In the genomic region with DNA sequence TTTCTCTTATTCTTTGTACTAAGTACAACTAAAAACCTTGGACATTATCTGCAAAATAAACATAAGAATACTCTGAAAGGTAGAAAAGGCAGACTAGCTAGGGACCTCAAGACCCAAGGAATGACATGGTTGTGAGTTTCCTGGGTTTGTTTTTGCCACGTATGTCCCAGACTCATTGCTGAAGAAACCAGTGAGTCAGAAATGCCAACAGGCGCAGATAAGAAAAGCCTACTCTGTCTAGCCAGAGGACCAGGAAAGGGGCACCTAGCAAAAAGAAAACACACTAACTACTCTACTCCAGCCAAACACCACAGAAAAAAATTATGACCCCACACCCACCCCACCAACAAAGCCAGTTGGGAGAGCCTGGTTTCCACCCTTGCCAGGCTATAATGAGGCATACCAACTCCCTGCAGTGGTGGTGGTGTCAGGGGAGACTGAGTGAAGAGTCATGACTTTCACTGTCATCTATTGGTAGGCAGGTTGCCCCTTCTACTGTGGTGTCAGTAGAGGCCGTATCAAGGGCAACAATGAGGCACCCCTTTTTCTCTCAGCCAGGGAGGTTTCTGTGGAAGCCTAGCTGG, we compare ENCODE assay signal across 13 cellular contexts. TPM values are rescaled to one million over a fixed set of nuclear protein-coding genes. Genes with fewer than 3 reads are reported as not detected.
DNase-seq lines count a peak whose midpoint lies in the region; ATAC-seq and TF ChIP-seq lines count a peak whose summit lies in the region.
"Had no signal": no experiment of that assay in that cellular context is flagged by ENCODE, and none has a peak within 500 bp of the region (broad histone marks: within the 10 kb centered on the region; RNA-seq: fewer than 3 reads in every experiment).

No MANE protein-coding gene starts in this region.

- no peak overlapping the region for H2BK15ac ChIP-seq in mesenchymal stem cell (ENCODE audit: low read depth, poor library complexity, severe bottlenecking)

- peaks cover 12% of the 10 kb centered on the region for H3K79me1 ChIP-seq in mesenchymal stem cell (replicated peaks; ENCODE audit: low read length, poor library complexity, severe bottlenecking)

- H3K27ac Mint-ChIP-seq in CD14-positive monocyte: peak overlapping the region; percentile 5 to 84 (median 81)

- H3K9me3 ChIP-seq in body of pancreas: no peaks in the 10 kb centered on the region
- no peaks in the 10 kb centered on the region for H3K9me3 ChIP-seq in mesenchymal stem cell (ENCODE audit: control insufficient read depth, low read length)
- H3K9me3 ChIP-seq: lower lobe of right lung, prostate gland, uterus had no signal

- H3K4me3 Mint-ChIP-seq in CD14-positive monocyte: no peak overlapping the region

- H3K27me3 ChIP-seq in body of pancreas (no peaks in the 10 kb centered on the region), mesenchymal stem cell (ENCODE audit: control insufficient read depth in 1 of 2, insufficient read depth in 1 of 2, low read length in 2 of 2) (no peaks in the 10 kb centered on the region)
- H3K27me3 ChIP-seq: uterus had no signal

- H3K36me3 Mint-ChIP-seq in CD14-positive monocyte: peaks cover 10 to 18% of the 10 kb centered on the region in 2 donors

- no peak overlapping the region for H3K4me2 ChIP-seq in mesenchymal stem cell (ENCODE audit: low read length, poor library complexity, severe bottlenecking)

- in situ Hi-C loops in GM13977 (cut with MboI; ENCODE audit: low pct_unique_long_range_greater_than_20kb, low sequenced_read_pairs, unreplicated experiment): loop anchor here (25.0 kb wide), 1 partner anchor 742 kb away; no protein-coding TSS in a partner anchor

- H3K4ac ChIP-seq in mesenchymal stem cell (ENCODE audit: low read depth in 1 of 2, low read length in 2 of 2): no peak overlapping the region

- no peak overlapping the region for H2BK5ac ChIP-seq in mesenchymal stem cell (ENCODE audit: low read depth, low read length, poor library complexity, severe bottlenecking)

- no peak overlapping the region for H3K4me3 ChIP-seq in body of pancreas
- H3K4me3 ChIP-seq in mesenchymal stem cell (ENCODE audit: insufficient read depth in 1 of 2, low read depth in 1 of 2, low read length in 2 of 2): no peak overlapping the region
- H3K4me3 ChIP-seq: lower lobe of right lung, prostate gland, SK-N-MC, uterus had no signal

- H3K14ac ChIP-seq in mesenchymal stem cell (ENCODE audit: low read length in 2 of 2): no peak overlapping the region

- no peak overlapping the region for H2AFZ ChIP-seq in mesenchymal stem cell (ENCODE audit: low read depth, low read length)

- peak; percentile 81 for ATAC-seq in body of pancreas

- DNase-seq in CD14-positive monocyte (ENCODE audit: low spot score): no peak
- DNase-seq in NCI-H226: peak; percentile 41
- peak; percentile 14 to 57 (median 33) for DNase-seq in body of pancreas
- DNase-seq in mesenchymal stem cell: peak; percentile 67
- no peak for DNase-seq in hippocampal formation (lab: John Stamatoyannopoulos, UW)
- DNase-seq in Ammon's horn (ENCODE audit: low spot score): no peak
- DNase-seq in NCI-H774 (lab: John Stamatoyannopoulos, UW): no peak
- DNase-seq in GM13977 (ENCODE audit: low spot score): no peak
- DNase-seq: lower lobe of right lung, NCI-H1048, uterus had no signal

- TF ChIP-seq CTCF in CD14-positive monocyte (IDR thresholded peaks at IDR 0.05) (no peak), body of pancreas (IDR thresholded peaks at IDR 0.05) (no peak), GM13977 (IDR thresholded peaks at IDR 0.05; ENCODE audit: extremely low read depth, insufficient read depth, missing control alignments) (no peak)

- peaks cover 0 to 6% (median 0%) of the 10 kb centered on the region in 3 donors for H3K27me3 Mint-ChIP-seq in CD14-positive monocyte (ENCODE audit: low read depth in 3 of 3)

- peak overlapping the region; percentile 73 for H2AK5ac ChIP-seq in mesenchymal stem cell (ENCODE audit: low read length, severe bottlenecking)

- intact Hi-C loops in CD14-positive monocyte (cut with micrococcal nuclease): no loop called here
- intact Hi-C loops in body of pancreas (cut with DNase I): no loop called here

- peaks cover 0 to 2% (median 0%) of the 10 kb centered on the region in 7 donors for H3K9me3 Mint-ChIP-seq in CD14-positive monocyte

- H3K27ac ChIP-seq in body of pancreas (peak overlapping the region in 3 of 4 donors; percentile 28 to 59 (median 56)), mesenchymal stem cell (ENCODE audit: low read length, poor library complexity, severe bottlenecking) (peak overlapping the region; percentile 26)
- H3K27ac ChIP-seq: lower lobe of right lung, prostate gland, SK-N-MC, uterus had no signal

- peaks cover 25% of the 10 kb centered on the region for H3K4me1 Mint-ChIP-seq in CD14-positive monocyte

- no peak for TF ChIP-seq POLR2A in body of pancreas (IDR thresholded peaks at IDR 0.05)

- H3K36me3 ChIP-seq in body of pancreas (replicated peaks in 1 of 2; ENCODE audit: insufficient read depth in 1 of 2, low read depth in 2 of 2) (no peaks in the 10 kb centered on the region), mesenchymal stem cell (ENCODE audit: control insufficient read depth in 1 of 2, insufficient read depth in 2 of 2, low read depth in 1 of 2, low read length in 2 of 2) (peaks cover 0 to 5% of the 10 kb centered on the region in 2 experiments)
- H3K36me3 ChIP-seq: lower lobe of right lung, prostate gland, uterus had no signal

- no peak overlapping the region for H3K23ac ChIP-seq in mesenchymal stem cell (ENCODE audit: low read length in 2 of 2)

- no peak overlapping the region for H2BK120ac ChIP-seq in mesenchymal stem cell (ENCODE audit: low read depth, low read length)

- WGBS in body of pancreas, 2 donors: 31 to 64% methylated on average over 2 to 3 of the region's 3 CpGs
- WGBS in mesenchymal stem cell: 78% methylated on average over 3 of the region's 3 CpGs

- H3K18ac ChIP-seq in mesenchymal stem cell (ENCODE audit: low read depth in 1 of 2, low read length in 2 of 2): no peak overlapping the region

- peak overlapping the region; percentile 39 for H4K91ac ChIP-seq in mesenchymal stem cell (ENCODE audit: low read length)

- no peak overlapping the region for H3K9ac ChIP-seq in mesenchymal stem cell (ENCODE audit: low read length)

- H3K4me1 ChIP-seq in body of pancreas (peaks cover 7% of the 10 kb centered on the region), mesenchymal stem cell (ENCODE audit: control insufficient read depth, insufficient read depth, low read depth, low read length) (peaks cover 5% of the 10 kb centered on the region)
- H3K4me1 ChIP-seq: lower lobe of right lung, prostate gland, uterus had no signal

- no peak overlapping the region for H4K8ac ChIP-seq in mesenchymal stem cell (ENCODE audit: low read length)

- no peak overlapping the region for H2BK12ac ChIP-seq in mesenchymal stem cell (ENCODE audit: low read length in 2 of 2)

RNA-seq across cellular contexts. Expression of a gene that starts 10.9 kb away (rescaled TPM):
- polyA plus RNA-seq in CD14-positive monocyte: 1 to 10 TPM; 5.8 to 6.1 TPM
- total RNA-seq in body of pancreas: 1 to 10 TPM; 7.6 to 9.1 TPM
- polyA plus RNA-seq in mesenchymal stem cell (2013, experiment 1 of 2): 14.3 TPM
- polyA plus RNA-seq in mesenchymal stem cell (2013, experiment 2 of 2): 14.2 TPM

Comparison
In these comparisons a context has a peak if more than half of its experiments do, and no peak if none do; other contexts are left out.
1. DNase-seq: peak in NCI-H226 (single experiment), body of pancreas (4 of 4) and mesenchymal stem cell (single experiment); none in CD14-positive monocyte (single experiment), hippocampal formation (0 of 2), Ammon's horn (single experiment), NCI-H774 (single experiment) and GM13977 (single experiment).